In genomic region chr5:75536147-75536546, GRCh38 we compare ENCODE assay signal across 13 cellular contexts.
"Had no signal": no experiment of that assay in that cellular context is flagged by ENCODE, and none has a peak within 500 bp of the region (broad histone marks: within the 10 kb centered on the region; RNA-seq: fewer than 3 reads in every experiment).

No MANE protein-coding gene starts in this region.

- H3K27me3 ChIP-seq: dorsolateral prefrontal cortex, thyroid gland, vagina had no signal

- H3K27ac ChIP-seq: dorsolateral prefrontal cortex, thyroid gland, vagina had no signal

- H3K27ac Mint-ChIP-seq: natural killer cell had no signal

- H3K9me3 ChIP-seq: vagina had no signal

- DNase-seq: activated effector memory CD4-positive, alpha-beta T cell treated with Interleukin-2 at 50 U/mL for 16 hours; amygdala; dorsolateral prefrontal cortex; mammary epithelial cell; natural killer cell; stimulated activated CD4-positive, alpha-beta T cell treated with anti-CD3 and anti-CD28 coated beads, Interleukin-4, amount 100 ng/mL, for 1 hour; stimulated activated CD8-positive, alpha-beta memory T cell treated with anti-CD3 and anti-CD28 coated beads, Interleukin-4, amount 100 ng/mL, for 48 hours; T-helper 2 cell; thyroid gland had no signal

- FAIRE-seq: endometrium had no signal

- H3K36me3 ChIP-seq: thyroid gland, vagina had no signal

- ATAC-seq: activated naive CD4-positive, alpha-beta T cell treated with anti-CD3 and anti-CD28 coated beads, Interleukin-2, amount 50 U/mL, for 72 hours; esophagus mucosa; natural killer cell had no signal

- H3K4me3 ChIP-seq: dorsolateral prefrontal cortex, thyroid gland, vagina had no signal

- H3K4me3 Mint-ChIP-seq: natural killer cell had no signal
